ENCODE assay signal across 27 cellular contexts in genomic region chr2:236335696-236336574, GRCh38.
"Had no signal": no experiment of that assay in that cellular context is flagged by ENCODE, and none has a peak within 500 bp of the region (broad histone marks: within the 10 kb centered on the region; RNA-seq: fewer than 3 reads in every experiment).

No MANE protein-coding gene starts in this region.

- DNase-seq: activated CD4-positive, alpha-beta T cell treated with anti-CD3 and anti-CD28 coated beads for 48 hours; activated CD4-positive, alpha-beta T cell treated with anti-CD3 and anti-CD28 coated beads, Interleukin-2, amount 50 U/mL, for 4 hours; activated CD8-positive, alpha-beta T cell treated with anti-CD3 and anti-CD28 coated beads, Interleukin-2, amount 10 ng/mL, durations not matched to agents 7 days and 5 days; activated effector memory CD4-positive, alpha-beta T cell treated with anti-CD3 and anti-CD28 coated beads, Interleukin-2, amount 50 U/mL, for 16 hours; activated naive CD4-positive, alpha-beta T cell treated with Interleukin-2 at 50 U/mL for 16 hours; activated naive CD8-positive, alpha-beta T cell treated with anti-CD3 and anti-CD28 coated beads, Interleukin-2, amount 50 U/mL, for 24 hours; activated T-cell treated with anti-CD3 and anti-CD28 coated beads, Interleukin-2, amount 50 U/mL, for 4 hours; amniotic stem cell; NCI-H1092; NCI-H1417 treated with DMSO at 0.1 percent for 48 hours; NCI-H1694 treated with DMSO at 0.1 percent for 48 hours; NCI-H2029 treated with DMSO at 0.1 percent for 48 hours; NCI-H345; NCI-H510A; NCI-H526 treated with DMSO at 0.1 percent for 48 hours; NCI-H82; NK-92 treated with Interleukin-12 subunit alpha and Interleukin-12 subunit beta, amount 100 ng/mL, for 24 hours; Peyer's patch; SHP77 had no signal

- H3K36me3 Mint-ChIP-seq: activated naive CD4-positive, alpha-beta T cell treated with anti-CD3 and anti-CD28 coated beads, Interleukin-2, amount 50 U/mL, for 72 hours; brain had no signal

- H3K4me3 Mint-ChIP-seq: activated CD8-positive, alpha-beta T cell treated with anti-CD3 and anti-CD28 coated beads, Interleukin-2, amount 10 ng/mL, durations not matched to agents 7 days and 5 days; activated naive CD8-positive, alpha-beta T cell treated with anti-CD3 and anti-CD28 coated beads, Interleukin-2, amount 50 U/mL, for 24 hours; activated T-cell treated with anti-CD3 and anti-CD28 coated beads, Interleukin-2, amount 50 U/mL, for 4 hours; brain; T-helper 1 cell treated with Interleukin-12 subunit alpha and Interleukin-12 subunit beta and Interleukin-4 antibody, amounts not matched to agents 30 μg/mL and 1 μg/mL, for 36 hours had no signal

- H3K4me1 ChIP-seq: SJSA1 had no signal

- ATAC-seq: activated CD4-positive, CD25-positive, alpha-beta regulatory T cell treated with anti-CD3 and anti-CD28 coated beads, Interleukin-2, amount 50 U/mL, for 24 hours; activated CD8-positive, alpha-beta T cell treated with anti-CD3 and anti-CD28 coated beads, Interleukin-2, amount 10 ng/mL, durations not matched to agents 7 days and 5 days; activated naive CD4-positive, alpha-beta T cell treated with anti-CD3 and anti-CD28 coated beads, Interleukin-2, amount 50 U/mL, for 72 hours; activated naive CD8-positive, alpha-beta T cell treated with anti-CD3 and anti-CD28 coated beads, Interleukin-2, amount 50 U/mL, for 24 hours; activated T-cell treated with anti-CD3 and anti-CD28 coated beads, Interleukin-2, amount 50 U/mL, for 4 hours had no signal

- H3K4me1 Mint-ChIP-seq: activated naive CD8-positive, alpha-beta T cell treated with anti-CD3 and anti-CD28 coated beads, Interleukin-2, amount 50 U/mL, for 24 hours had no signal

- FAIRE-seq: astrocyte had no signal

- H3K27ac Mint-ChIP-seq: activated CD8-positive, alpha-beta T cell treated with anti-CD3 and anti-CD28 coated beads, Interleukin-2, amount 10 ng/mL, durations not matched to agents 7 days and 5 days; activated naive CD4-positive, alpha-beta T cell treated with anti-CD3 and anti-CD28 coated beads, Interleukin-2, amount 50 U/mL, for 72 hours; activated naive CD8-positive, alpha-beta T cell treated with anti-CD3 and anti-CD28 coated beads, Interleukin-2, amount 50 U/mL, for 24 hours; brain; T-helper 1 cell treated with Interleukin-12 subunit alpha and Interleukin-12 subunit beta and Interleukin-4 antibody, amounts not matched to agents 30 μg/mL and 1 μg/mL, for 36 hours had no signal

- H3K9me3 ChIP-seq: Peyer's patch, SJSA1 had no signal

- H3K9ac ChIP-seq: KMS-11 had no signal

- H3K27ac ChIP-seq: KMS-11, RWPE1, SJSA1 had no signal

- H3K27me3 ChIP-seq: Peyer's patch, SJSA1 had no signal

- H3K4me2 ChIP-seq: KMS-11 had no signal

- H3K36me3 ChIP-seq: Peyer's patch, SJSA1 had no signal

- H3K27me3 Mint-ChIP-seq: activated naive CD8-positive, alpha-beta T cell treated with anti-CD3 and anti-CD28 coated beads, Interleukin-2, amount 50 U/mL, for 24 hours had no signal

- H3K4me3 ChIP-seq: Peyer's patch, SJSA1 had no signal

- H3K9me3 Mint-ChIP-seq: activated naive CD4-positive, alpha-beta T cell treated with anti-CD3 and anti-CD28 coated beads, Interleukin-2, amount 50 U/mL, for 72 hours; activated naive CD8-positive, alpha-beta T cell treated with anti-CD3 and anti-CD28 coated beads, Interleukin-2, amount 50 U/mL, for 24 hours; activated T-cell treated with anti-CD3 and anti-CD28 coated beads, Interleukin-2, amount 50 U/mL, for 4 hours; T-helper 1 cell treated with Interleukin-12 subunit alpha and Interleukin-12 subunit beta and Interleukin-4 antibody, amounts not matched to agents 30 μg/mL and 1 μg/mL, for 36 hours had no signal
